1 cellular context compared by ENCODE assay signal in genomic region chr21:45460611-45461368, GRCh38.
TF ChIP-seq lines count a peak whose summit lies in the region.

No MANE protein-coding gene starts in this region.

TF ChIP-seq in IMR-90, 13 proteins besides CTCF, POLR2A, EP300 and RAD21:
- peak; percentile 35; the same call in 1 of the 2 replicates for TF ChIP-seq MAZ (IDR thresholded peaks at IDR 0.05; ENCODE audit: borderline replicate concordance, low read depth, low read length)
- TF ChIP-seq CHD1 (IDR thresholded peaks at IDR 0.05; ENCODE audit: low read depth, low read length) = no peak
- TF ChIP-seq CEBPB (IDR thresholded peaks at IDR 0.05; ENCODE audit: low read depth, low read length) = no peak
- TF ChIP-seq RCOR1 (IDR thresholded peaks at IDR 0.05; ENCODE audit: insufficient replicate concordance, low read length) = no peak
- no peak for TF ChIP-seq ELK1 (IDR thresholded peaks at IDR 0.05; ENCODE audit: borderline replicate concordance, low read depth, low read length)
- no peak for TF ChIP-seq MXI1 (IDR thresholded peaks at IDR 0.05; ENCODE audit: borderline replicate concordance, low read depth, low read length)
- no peak for TF ChIP-seq SMC3 (IDR thresholded peaks at IDR 0.05; ENCODE audit: low read depth, low read length)
- peak; percentile 94 for TF ChIP-seq MAFK (IDR thresholded peaks at IDR 0.05; ENCODE audit: low read depth, low read length)
- peak; percentile 77 for TF ChIP-seq FOS (IDR thresholded peaks at IDR 0.05; ENCODE audit: low read depth, low read length)
- TF ChIP-seq NFE2L2 (IDR thresholded peaks at IDR 0.05; ENCODE audit: low read depth, low read length) = peak; percentile 100
- 0 out of 2 replicates have a peak, but pooled peaks have one; percentile 27 for TF ChIP-seq BHLHE40 (IDR thresholded peaks at IDR 0.05; ENCODE audit: low read depth, low read length)
- TF ChIP-seq RFX5 (IDR thresholded peaks at IDR 0.05; ENCODE audit: low read depth, low read length) = no peak
- TF ChIP-seq USF2 (IDR thresholded peaks at IDR 0.05; ENCODE audit: low read depth, low read length) = no peak
